Comparison of ENCODE assay signal across 19 cellular contexts in the genomic region with DNA sequence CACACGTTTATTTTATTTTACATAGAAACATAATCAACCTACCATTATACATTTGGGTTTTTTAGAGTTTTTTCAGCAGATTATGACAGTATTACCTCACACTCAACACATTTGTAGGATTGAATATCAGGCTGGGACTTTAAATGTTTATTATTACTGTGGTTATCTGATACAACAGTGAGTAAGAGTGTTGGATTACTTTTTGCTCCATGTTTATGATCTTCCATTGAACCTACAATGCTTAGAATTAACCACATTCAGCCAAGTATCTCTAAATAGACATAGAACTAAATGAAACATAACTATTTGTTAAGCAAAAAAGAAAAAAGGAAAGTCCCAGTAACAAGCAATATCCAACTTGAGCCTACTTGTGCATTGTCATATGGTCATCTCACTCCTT.
"Had no signal": no experiment of that assay in that cellular context is flagged by ENCODE, and none has a peak within 500 bp of the region (broad histone marks: within the 10 kb centered on the region; RNA-seq: fewer than 3 reads in every experiment).

No MANE protein-coding gene starts in this region.

- H3K27me3 Mint-ChIP-seq: activated B cell treated with CpG ODN at 0.5 μM for 24 hours; activated naive CD8-positive, alpha-beta T cell; dendritic cell treated with granulocyte-macrophage colony-stimulating factor and Interleukin-4, amounts not matched to agents 40 ng/mL and 50 ng/mL, for 4 days; naive thymus-derived CD4-positive, alpha-beta T cell; stimulated activated memory B cell treated with anti-CD40 and anti-IgM and Interleukin-4, amounts not matched to agents 10 μg/mL and 1 μg/mL and 100 μg/mL, for 72 hours; T-helper 17 cell had no signal

- ATAC-seq: activated CD8-positive, alpha-beta T cell treated with anti-CD3 and anti-CD28 coated beads, Interleukin-2, amount 10 ng/mL, durations not matched to agents 7 days and 5 days; gastroesophageal sphincter; heart right ventricle; left lobe of liver; naive thymus-derived CD4-positive, alpha-beta T cell; pancreas; stimulated activated memory B cell treated with anti-CD40 and anti-IgM and Interleukin-4, amounts not matched to agents 10 μg/mL and 1 μg/mL and 100 μg/mL, for 72 hours; T-helper 17 cell had no signal

- H3K4me1 Mint-ChIP-seq: activated B cell treated with CpG ODN at 0.5 μM for 24 hours; naive thymus-derived CD4-positive, alpha-beta T cell; stimulated activated memory B cell treated with anti-CD40 and anti-IgM and Interleukin-4, amounts not matched to agents 10 μg/mL and 1 μg/mL and 100 μg/mL, for 72 hours; T-helper 17 cell had no signal

- H3K4me3 ChIP-seq: breast epithelium, gastroesophageal sphincter, heart right ventricle, pancreas, thyroid gland had no signal

- H3K4me3 Mint-ChIP-seq: activated B cell treated with CpG ODN at 0.5 μM for 24 hours; activated CD8-positive, alpha-beta T cell treated with anti-CD3 and anti-CD28 coated beads, Interleukin-2, amount 10 ng/mL, durations not matched to agents 7 days and 5 days; activated naive CD8-positive, alpha-beta T cell; dendritic cell treated with granulocyte-macrophage colony-stimulating factor and Interleukin-4, amounts not matched to agents 40 ng/mL and 50 ng/mL, for 4 days; naive thymus-derived CD4-positive, alpha-beta T cell; stimulated activated memory B cell treated with anti-CD40 and anti-IgM and Interleukin-4, amounts not matched to agents 10 μg/mL and 1 μg/mL and 100 μg/mL, for 72 hours; T-helper 17 cell had no signal

- H3K27ac Mint-ChIP-seq: activated B cell treated with CpG ODN at 0.5 μM for 24 hours; activated CD8-positive, alpha-beta T cell treated with anti-CD3 and anti-CD28 coated beads, Interleukin-2, amount 10 ng/mL, durations not matched to agents 7 days and 5 days; activated naive CD8-positive, alpha-beta T cell; dendritic cell treated with granulocyte-macrophage colony-stimulating factor and Interleukin-4, amounts not matched to agents 40 ng/mL and 50 ng/mL, for 4 days; naive thymus-derived CD4-positive, alpha-beta T cell; stimulated activated memory B cell treated with anti-CD40 and anti-IgM and Interleukin-4, amounts not matched to agents 10 μg/mL and 1 μg/mL and 100 μg/mL, for 72 hours; T-helper 17 cell had no signal

- H3K9me3 Mint-ChIP-seq: activated B cell treated with CpG ODN at 0.5 μM for 24 hours had no signal

- H3K36me3 Mint-ChIP-seq: activated naive CD8-positive, alpha-beta T cell; stimulated activated memory B cell treated with anti-CD40 and anti-IgM and Interleukin-4, amounts not matched to agents 10 μg/mL and 1 μg/mL and 100 μg/mL, for 72 hours had no signal

- DNase-seq: activated B cell treated with CpG ODN at 0.5 μM for 24 hours; activated CD4-positive, alpha-beta T cell treated with anti-CD3 and anti-CD28 coated beads for 48 hours; activated CD8-positive, alpha-beta memory T cell treated with anti-CD3 and anti-CD28 coated beads, Interleukin-2, amount 50 U/mL, for 4 hours; activated CD8-positive, alpha-beta T cell treated with anti-CD3 and anti-CD28 coated beads, Interleukin-2, amount 10 ng/mL, durations not matched to agents 7 days and 5 days; activated gamma-delta T cell; activated T-cell treated with anti-CD3 and anti-CD28 coated beads, Interleukin-2, amount 50 U/mL, for 48 hours; effector memory CD4-positive, alpha-beta T cell; heart right ventricle; naive thymus-derived CD4-positive, alpha-beta T cell; pancreas; stimulated activated CD4-positive, alpha-beta T cell treated with anti-CD3 and anti-CD28 coated beads, Interleukin-2, amount 100 ng/mL, for 48 hours; T-helper 17 cell; thyroid gland had no signal
